ENCODE assay signal across 25 cellular contexts in the genomic region with DNA sequence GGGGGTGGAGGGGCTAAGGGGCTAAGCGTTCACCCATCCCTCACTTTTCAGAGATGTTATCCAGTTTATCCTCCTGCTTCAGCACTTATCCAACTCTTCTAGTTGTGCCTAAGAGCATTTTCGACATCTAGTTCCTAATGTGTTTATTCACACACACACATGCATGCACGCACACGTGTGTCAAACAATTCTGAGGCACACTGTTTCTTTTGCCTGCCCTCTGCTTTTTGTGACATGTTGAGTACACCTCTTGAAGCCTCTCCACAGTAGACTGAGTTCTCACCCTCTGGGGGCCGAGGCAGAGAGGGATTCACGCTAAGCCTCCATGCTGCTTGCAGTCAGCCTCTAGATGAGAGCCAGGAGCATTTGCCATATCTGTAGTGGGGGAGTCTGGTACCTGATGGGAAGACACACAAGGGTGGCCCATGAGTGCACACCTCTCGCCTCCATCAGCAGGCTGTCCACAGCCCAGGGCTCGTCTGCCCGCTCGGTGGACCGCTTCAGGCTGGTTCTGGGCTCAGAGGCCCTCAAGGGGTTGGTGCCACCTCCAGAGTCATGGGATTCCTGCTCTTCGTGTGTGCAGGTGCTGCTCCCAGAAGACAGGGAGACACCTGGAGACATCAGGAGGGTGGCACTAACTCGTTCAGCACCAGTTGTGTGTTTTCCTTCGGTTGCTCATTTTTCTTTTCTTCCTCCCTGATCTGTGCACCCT. TPM values are rescaled to one million over a fixed set of nuclear protein-coding genes. Genes with fewer than 3 reads are reported as not detected.
"Had no signal": no experiment of that assay in that cellular context is flagged by ENCODE, and none has a peak within 500 bp of the region (broad histone marks: within the 10 kb centered on the region; RNA-seq: fewer than 3 reads in every experiment).

No MANE protein-coding gene starts in this region.

- H3K4me1 ChIP-seq: pancreas had no signal

- H3K27me3 ChIP-seq: brain microvascular endothelial cell, gastroesophageal sphincter, sigmoid colon, uterus had no signal

- ATAC-seq: activated CD4-positive, CD25-positive, alpha-beta regulatory T cell treated with anti-CD3 and anti-CD28 coated beads, Interleukin-2, amount 50 U/mL, for 24 hours; activated CD8-positive, alpha-beta T cell treated with anti-CD3 and anti-CD28 coated beads, Interleukin-2, amount 10 ng/mL, durations not matched to agents 7 days and 5 days; activated T-cell treated with anti-CD3 and anti-CD28 coated beads, Interleukin-2, amount 50 U/mL, for 72 hours; gastroesophageal sphincter; heart right ventricle; mucosa of descending colon; pancreas had no signal

- H3K4me3 Mint-ChIP-seq: activated CD4-positive, alpha-beta T cell treated with anti-CD3 and anti-CD28 coated beads, Interleukin-2, amount 10 ng/mL, durations not matched to agents 7 days and 5 days; activated CD8-positive, alpha-beta T cell treated with anti-CD3 and anti-CD28 coated beads, Interleukin-2, amount 10 ng/mL, durations not matched to agents 7 days and 5 days; activated T-cell treated with anti-CD3 and anti-CD28 coated beads, Interleukin-2, amount 50 U/mL, for 72 hours; central memory CD8-positive, alpha-beta T cell; memory B cell; naive B cell; T-helper 1 cell treated with Interleukin-12 subunit alpha and Interleukin-12 subunit beta and Interleukin-4 antibody, amounts not matched to agents 30 μg/mL and 1 μg/mL, for 36 hours had no signal

- H3K27ac ChIP-seq: brain microvascular endothelial cell, coronary artery, heart right ventricle, neutrophil, pancreas, tibial nerve had no signal

- H3K9me3 ChIP-seq: gastroesophageal sphincter, heart right ventricle, mucosa of descending colon, pancreas, sigmoid colon, tibial nerve, uterus had no signal

- H3K4me1 Mint-ChIP-seq: activated CD4-positive, alpha-beta T cell treated with anti-CD3 and anti-CD28 coated beads, Interleukin-2, amount 10 ng/mL, durations not matched to agents 7 days and 5 days; central memory CD8-positive, alpha-beta T cell; memory B cell had no signal

- DNase-seq: activated CD4-positive, alpha-beta T cell treated with anti-CD3 and anti-CD28 coated beads, Interleukin-2, amount 10 ng/mL, durations not matched to agents 7 days and 5 days; activated CD8-positive, alpha-beta memory T cell treated with anti-CD3 and anti-CD28 coated beads, Interleukin-2, amount 50 U/mL, for 48 hours; activated CD8-positive, alpha-beta T cell treated with anti-CD3 and anti-CD28 coated beads, Interleukin-2, amount 10 ng/mL, durations not matched to agents 7 days and 5 days; activated effector memory CD4-positive, alpha-beta T cell treated with anti-CD3 and anti-CD28 coated beads, Interleukin-2, amount 50 U/mL, for 16 hours; activated naive CD4-positive, alpha-beta T cell treated with anti-CD3 and anti-CD28 coated beads, Interleukin-2, amount 50 U/mL, for 16 hours; activated T-cell treated with anti-CD3 and anti-CD28 coated beads, Interleukin-2, amount 50 U/mL, for 72 hours; aorta; brain microvascular endothelial cell; erythroblast; heart right ventricle; mucosa of descending colon; naive B cell; sigmoid colon; stimulated activated CD8-positive, alpha-beta memory T cell treated with anti-CD3 and anti-CD28 coated beads, Interleukin-4, amount 100 ng/mL, for 48 hours; stimulated activated naive CD4-positive, alpha-beta T cell treated with Interleukin-2 at 50 U/mL for 16 hours; uterus had no signal

- H3K27ac Mint-ChIP-seq: activated CD4-positive, alpha-beta T cell treated with anti-CD3 and anti-CD28 coated beads, Interleukin-2, amount 10 ng/mL, durations not matched to agents 7 days and 5 days; activated CD8-positive, alpha-beta T cell treated with anti-CD3 and anti-CD28 coated beads, Interleukin-2, amount 10 ng/mL, durations not matched to agents 7 days and 5 days; activated T-cell treated with anti-CD3 and anti-CD28 coated beads, Interleukin-2, amount 50 U/mL, for 72 hours; memory B cell; naive B cell; T-helper 1 cell treated with Interleukin-12 subunit alpha and Interleukin-12 subunit beta and Interleukin-4 antibody, amounts not matched to agents 30 μg/mL and 1 μg/mL, for 36 hours had no signal

- H3K4me3 ChIP-seq: coronary artery, gastroesophageal sphincter, heart right ventricle, mucosa of descending colon, pancreas, sigmoid colon, tibial nerve, uterus had no signal

- H3K36me3 Mint-ChIP-seq: memory B cell, naive B cell had no signal

- H3K9me3 Mint-ChIP-seq: activated CD4-positive, alpha-beta T cell treated with anti-CD3 and anti-CD28 coated beads, Interleukin-2, amount 10 ng/mL, durations not matched to agents 7 days and 5 days; activated T-cell treated with anti-CD3 and anti-CD28 coated beads, Interleukin-2, amount 50 U/mL, for 72 hours; central memory CD8-positive, alpha-beta T cell; memory B cell; T-helper 1 cell treated with Interleukin-12 subunit alpha and Interleukin-12 subunit beta and Interleukin-4 antibody, amounts not matched to agents 30 μg/mL and 1 μg/mL, for 36 hours had no signal

- H3K36me3 ChIP-seq: brain microvascular endothelial cell, gastroesophageal sphincter, heart right ventricle, neutrophil, pancreas, sigmoid colon, tibial nerve, uterus had no signal

RNA-seq across cellular contexts. Expression of gene TWIST2, which starts 11.9 kb away (rescaled TPM):
- total RNA-seq: activated CD4-positive, alpha-beta T cell treated with anti-CD3 and anti-CD28 coated beads, Interleukin-2, amount 10 ng/mL, durations not matched to agents 7 days and 5 days; activated CD8-positive, alpha-beta T cell treated with anti-CD3 and anti-CD28 coated beads, Interleukin-2, amount 10 ng/mL, durations not matched to agents 7 days and 5 days; activated T-cell treated with anti-CD3 and anti-CD28 coated beads, Interleukin-2, amount 50 U/mL, for 72 hours had no signal
